In the genomic region with DNA sequence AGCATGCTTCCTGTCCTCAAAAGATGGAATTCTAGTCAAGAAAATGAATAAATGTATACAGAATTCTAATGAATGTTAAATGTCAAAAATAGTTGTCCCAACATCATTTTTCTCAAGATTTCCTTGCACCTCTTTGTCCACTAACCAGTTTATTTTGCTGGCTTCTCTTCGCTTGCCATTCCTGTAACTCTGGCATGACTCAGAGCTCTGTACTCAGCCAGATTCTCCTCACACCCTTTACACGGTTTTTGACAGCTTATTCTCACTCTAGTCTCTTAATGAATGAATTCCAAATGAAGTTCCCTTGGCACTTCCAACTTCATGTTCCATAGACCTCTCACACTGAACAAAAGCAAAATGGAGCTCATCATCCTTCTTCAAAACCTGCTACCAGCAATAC, we compare ENCODE assay signal across 16 cellular contexts.
DNase-seq lines count a peak whose midpoint lies in the region; ATAC-seq lines count a peak whose summit lies in the region.
"Had no signal": no experiment of that assay in that cellular context is flagged by ENCODE, and none has a peak within 500 bp of the region (broad histone marks: within the 10 kb centered on the region; RNA-seq: fewer than 3 reads in every experiment).

No MANE protein-coding gene starts in this region.

- in situ Hi-C loops in KBM-7 (cut with MboI; ENCODE audit: low pct_unique_long_range_greater_than_20kb, low sequenced_read_pairs): no loop called here

- ATAC-seq in esophagus mucosa: peak; percentile 54
- no peak for ATAC-seq in HG02884 (IDR thresholded peaks at IDR 0.05; ENCODE audit: unreplicated experiment)
- ATAC-seq: K562 had no signal

- DNase-seq in EL (peak; percentile 15), M059J (ENCODE audit: low read depth) (peak; percentile 22), iris pigment epithelial cell (ENCODE audit: low read depth) (peak; percentile 41), glomerular visceral epithelial cell (ENCODE audit: extremely low spot score) (no peak), NOMO-1 treated with DMSO at 0.1 percent for 48 hours (lab: John Stamatoyannopoulos, UW; ENCODE audit: unreplicated experiment) (no peak), KBM-7 (no peak)
- DNase-seq: H9, MM.1S, NCI-H187 treated with DMSO at 0.1 percent for 48 hours, NCI-H2171 treated with DMSO at 0.1 percent for 48 hours, NCI-H774, Peyer's patch, SIG-M5 had no signal

Comparison
In these comparisons a context has a peak if more than half of its experiments do, and no peak if none do; other contexts are left out.
1. DNase-seq: peak in EL (single experiment), M059J (single experiment) and iris pigment epithelial cell (single experiment); none in glomerular visceral epithelial cell (single experiment), NOMO-1 treated with DMSO at 0.1 percent for 48 hours (single experiment) and KBM-7 (single experiment).